Comparison of ENCODE assay signal across 8 cellular contexts in the genomic region with DNA sequence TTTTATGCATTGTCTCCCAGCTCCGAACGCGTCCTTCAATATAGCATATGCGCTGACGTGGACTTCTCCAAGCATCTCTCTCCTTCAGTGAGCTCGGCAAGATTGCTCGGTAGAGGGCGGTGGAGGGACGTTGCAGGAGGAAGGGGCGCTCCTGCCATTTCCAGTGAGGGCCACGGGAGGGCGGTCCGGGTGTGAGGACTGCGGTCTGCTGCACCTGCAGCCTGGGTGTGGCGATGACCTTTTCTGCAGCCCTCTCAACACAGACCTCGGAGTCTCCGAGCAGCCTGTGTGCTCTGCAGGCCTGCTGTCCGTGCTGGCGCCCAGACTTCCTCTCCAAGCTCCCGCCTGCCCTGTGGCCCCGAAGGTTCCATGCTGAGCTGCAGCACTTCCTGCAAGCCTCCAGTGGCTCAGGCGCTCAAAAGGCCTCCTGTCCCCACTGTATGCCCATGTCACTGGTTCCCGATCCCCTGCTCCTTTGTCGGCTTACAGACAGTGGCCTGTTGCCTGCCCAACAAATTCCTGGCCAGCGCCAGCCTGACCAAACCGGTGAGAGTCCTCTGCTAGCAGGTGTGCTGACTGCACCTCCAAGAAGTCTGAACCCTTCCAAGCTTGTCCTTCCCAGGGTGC. TPM values are rescaled to one million over a fixed set of nuclear protein-coding genes. Genes with fewer than 3 reads are reported as not detected.
A peak's percentile ranks its signal among the peaks of the same experiment; 100 is the strongest.
DNase-seq lines count a peak whose midpoint lies in the region; ATAC-seq and TF ChIP-seq lines count a peak whose summit lies in the region.

No MANE protein-coding gene starts in this region.

- no peaks in the 10 kb centered on the region for H3K36me3 ChIP-seq in psoas muscle (ENCODE audit: insufficient read depth in 1 of 2, low read depth in 1 of 2)
- H3K36me3 ChIP-seq in uterus: no peaks in the 10 kb centered on the region

- no peaks in the 10 kb centered on the region for H3K9me3 Mint-ChIP-seq in activated naive CD8-positive, alpha-beta T cell treated with anti-CD3 and anti-CD28 coated beads, Interleukin-2, amount 10 ng/mL, durations not matched to agents 7 days and 5 days

- peak overlapping the region; percentile 82 for H3K27ac ChIP-seq in psoas muscle
- no peak overlapping the region for H3K27ac ChIP-seq in uterus

- H3K9me3 ChIP-seq in psoas muscle (no peaks in the 10 kb centered on the region), uterus (no peaks in the 10 kb centered on the region)

- H3K27me3 Mint-ChIP-seq in activated naive CD8-positive, alpha-beta T cell treated with anti-CD3 and anti-CD28 coated beads, Interleukin-2, amount 10 ng/mL, durations not matched to agents 7 days and 5 days: peaks cover 7% of the 10 kb centered on the region

- ATAC-seq in HG02588 (IDR thresholded peaks at IDR 0.05; ENCODE audit: unreplicated experiment) (peak; percentile 91), psoas muscle (peak; percentile 90 to 94 (median 92))
- peak; percentile 97 for ATAC-seq in activated naive CD8-positive, alpha-beta T cell treated with anti-CD3 and anti-CD28 coated beads, Interleukin-2, amount 10 ng/mL, durations not matched to agents 7 days and 5 days (ENCODE audit: low read depth)

- H3K4me1 ChIP-seq in psoas muscle (peaks cover 32% of the 10 kb centered on the region), uterus (no peaks in the 10 kb centered on the region)

- H3K4me3 ChIP-seq in GM12864 (ENCODE audit: low read depth, low read length) (no peak overlapping the region), psoas muscle (no peak overlapping the region), uterus (no peak overlapping the region)

- H3K36me3 Mint-ChIP-seq in activated naive CD8-positive, alpha-beta T cell treated with anti-CD3 and anti-CD28 coated beads, Interleukin-2, amount 10 ng/mL, durations not matched to agents 7 days and 5 days: no peaks in the 10 kb centered on the region

- intact Hi-C loops in cardiac septum (cut with DNase I) (loop anchor here (2.0 to 5.0 kb wide), 2 partner anchors 68 to 142 kb away; no protein-coding TSS in a partner anchor), psoas muscle (cut with DNase I) (loop anchor here (1.0 to 5.0 kb wide), 5 partner anchors 68 to 142 kb away; a partner anchor contains a TSS), uterus (cut with DNase I; ENCODE audit: low total_unique reads) (loop anchor here (10.0 kb wide), 1 partner anchor 146 kb away; no protein-coding TSS in a partner anchor)

- H3K27me3 ChIP-seq in psoas muscle (ENCODE audit: insufficient read depth in 3 of 3, low read length in 2 of 3) (no peaks in the 10 kb centered on the region), uterus (no peaks in the 10 kb centered on the region)

- peaks cover 11% of the 10 kb centered on the region for H3K4me1 Mint-ChIP-seq in activated naive CD8-positive, alpha-beta T cell treated with anti-CD3 and anti-CD28 coated beads, Interleukin-2, amount 10 ng/mL, durations not matched to agents 7 days and 5 days

- TF ChIP-seq POLR2A in uterus (IDR thresholded peaks at IDR 0.05): no peak

- TF ChIP-seq CTCF in GM12864 (IDR thresholded peaks at IDR 0.05; ENCODE audit: low read depth, low read length, missing control alignments): peak; percentile 100
- peak; percentile 98 for TF ChIP-seq CTCF in psoas muscle (IDR thresholded peaks at IDR 0.05)
- TF ChIP-seq CTCF in uterus (IDR thresholded peaks at IDR 0.05): peak; percentile 86 to 97 (median 95)

- peak overlapping the region; percentile 62 for H3K4me3 Mint-ChIP-seq in activated naive CD8-positive, alpha-beta T cell treated with anti-CD3 and anti-CD28 coated beads, Interleukin-2, amount 10 ng/mL, durations not matched to agents 7 days and 5 days

- H3K27ac Mint-ChIP-seq in activated naive CD8-positive, alpha-beta T cell treated with anti-CD3 and anti-CD28 coated beads, Interleukin-2, amount 10 ng/mL, durations not matched to agents 7 days and 5 days: peak overlapping the region; percentile 43

- DNase-seq in GM12864 (ENCODE audit: low read depth): peak; percentile 85
- DNase-seq in NCI-H1092 treated with DMSO at 0.1 percent for 48 hours (lab: John Stamatoyannopoulos, UW): peak; percentile 77
- peak; percentile 41 to 65 for DNase-seq in SW 1271 (lab: John Stamatoyannopoulos, UW)
- DNase-seq in activated naive CD8-positive, alpha-beta T cell treated with anti-CD3 and anti-CD28 coated beads, Interleukin-2, amount 10 ng/mL, durations not matched to agents 7 days and 5 days: peak; percentile 91
- DNase-seq in cardiac septum (ENCODE audit: low spot score): peak; percentile 94
- peak; percentile 90 to 95 for DNase-seq in psoas muscle
- peak; percentile 79 to 82 for DNase-seq in uterus

- POLR2A ChIA-PET in activated naive CD8-positive, alpha-beta T cell treated with anti-CD3 and anti-CD28 coated beads, Interleukin-2, amount 10 ng/mL, durations not matched to agents 7 days and 5 days (lab: Charles Lee): interaction anchor here (0.5 to 2.6 kb wide), 6 partner anchors 49 to 141 kb away, joined by 3 to 14 read pairs (median 8); no protein-coding TSS in a partner anchor

- WGBS in psoas muscle, 3 donors: 7 to 18% (median 11%) methylated on average over 24 to 26 of the region's 26 CpGs

RNA-seq across cellular contexts. Expression of a gene that starts 8.9 kb away (rescaled TPM):
- total RNA-seq in activated naive CD8-positive, alpha-beta T cell treated with anti-CD3 and anti-CD28 coated beads, Interleukin-2, amount 10 ng/mL, durations not matched to agents 7 days and 5 days: not detected
- total RNA-seq in cardiac septum: not detected
- total RNA-seq in psoas muscle: not detected
- polyA plus RNA-seq in psoas muscle: under 1 TPM in 1 of 3 donors, not detected in 2; 0.01 TPM
- total RNA-seq in uterus: not detected

RNA-seq across cellular contexts. Expression of a gene that starts 24.1 kb away (rescaled TPM):
- not detected for total RNA-seq in activated naive CD8-positive, alpha-beta T cell treated with anti-CD3 and anti-CD28 coated beads, Interleukin-2, amount 10 ng/mL, durations not matched to agents 7 days and 5 days
- 5.4 TPM for total RNA-seq in cardiac septum
- 1 to 10 TPM; 2.0 to 3.8 (median 3.2) TPM for total RNA-seq in psoas muscle
- 1 to 10 TPM in 1 of 3 donors, under 1 TPM in 2; 0.73 to 1.9 (median 0.94) TPM for polyA plus RNA-seq in psoas muscle
- 1 to 10 TPM in 3 of 4 donors, under 1 TPM in 1; 0.59 to 9.0 (median 2.8) TPM for total RNA-seq in uterus
